In the genomic region with DNA sequence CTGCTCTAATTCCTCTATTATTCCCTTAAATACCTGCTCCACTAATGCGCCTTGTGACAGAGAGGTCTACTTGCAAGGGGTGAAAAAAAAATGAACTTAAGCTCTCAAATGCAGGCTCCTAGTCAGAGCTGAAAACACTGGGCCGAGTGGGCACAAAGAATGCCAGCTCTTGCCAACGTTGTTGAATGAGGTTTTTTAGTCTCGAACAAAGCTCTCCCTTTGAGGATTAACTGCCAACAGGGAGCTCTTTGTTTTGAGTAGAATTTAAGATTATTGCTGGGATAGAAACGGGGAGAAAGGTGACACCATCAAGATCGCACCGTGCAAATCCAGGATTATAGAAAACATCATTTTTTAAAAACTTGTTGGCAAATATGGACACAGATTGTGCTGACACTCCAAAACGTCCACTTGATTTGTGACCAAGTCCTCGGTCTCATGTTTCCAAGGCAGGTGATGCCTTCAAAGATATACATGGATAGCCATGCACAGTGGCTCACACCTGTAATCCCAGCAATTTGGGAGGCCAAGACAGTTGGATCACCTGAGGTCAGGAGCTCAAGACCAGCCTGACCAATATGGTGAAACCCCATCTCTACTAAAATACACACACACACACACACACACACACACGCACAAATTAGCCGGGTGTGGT, we compare ENCODE assay signal across 26 cellular contexts.
DNase-seq lines count a peak whose midpoint lies in the region; ATAC-seq, FAIRE-seq and TF ChIP-seq lines count a peak whose summit lies in the region.
"Had no signal": no experiment of that assay in that cellular context is flagged by ENCODE, and none has a peak within 500 bp of the region (broad histone marks: within the 10 kb centered on the region; RNA-seq: fewer than 3 reads in every experiment).

No MANE protein-coding gene starts in this region.

- H3K4me1 ChIP-seq in GM23248 (ENCODE audit: insufficient read depth): no peaks in the 10 kb centered on the region
- H3K4me1 ChIP-seq: BLaER1, lower lobe of right lung had no signal

- no peak overlapping the region for H3K9ac ChIP-seq in GM23248
- H3K9ac ChIP-seq: BLaER1 had no signal

- no peaks in the 10 kb centered on the region for H4K20me1 ChIP-seq in GM23248 (ENCODE audit: insufficient read depth)
- H4K20me1 ChIP-seq: BLaER1 had no signal

- no peaks in the 10 kb centered on the region for H3K9me2 ChIP-seq in GM23248 (ENCODE audit: insufficient read depth)

- H2AFZ ChIP-seq in GM23248: no peak overlapping the region

- ATAC-seq in GM18517 (IDR thresholded peaks at IDR 0.05; ENCODE audit: unreplicated experiment): no peak
- ATAC-seq: lower lobe of right lung; stimulated activated naive CD8-positive, alpha-beta T cell treated with anti-CD3 and anti-CD28 coated beads, Interleukin-15, Interleukin-2, amounts not matched to agents 100 U/mL and 50 U/mL, for 24 hours had no signal

- H3K4me3 ChIP-seq in dorsolateral prefrontal cortex (peak overlapping the region in 10 of 59 donors; percentile 3 to 25 (median 16)), GM23248 (no peak overlapping the region)
- H3K4me3 ChIP-seq: BLaER1, cardiac muscle cell, lower lobe of right lung, SJCRH30 had no signal

- no peak for DNase-seq in HTR-8/SVneo (ENCODE audit: insufficient read length, low spot score)
- DNase-seq in dorsolateral prefrontal cortex: peak in 8 of 10 donors; percentile 46 to 86 (median 76)
- DNase-seq in middle frontal gyrus (ENCODE audit: extremely low spot score, low spot score): peak; percentile 82
- DNase-seq in superior temporal gyrus (ENCODE audit: extremely low spot score): peak; percentile 98
- DNase-seq in cerebellum (ENCODE audit: low spot score): no peak
- DNase-seq in GM23248: no peak
- DNase-seq in CD1c-positive myeloid dendritic cell (ENCODE audit: extremely low spot score): no peak
- DNase-seq: activated CD4-positive, alpha-beta T cell treated with anti-CD3 and anti-CD28 coated beads, Interleukin-2, amount 10 ng/mL, durations not matched to agents 7 days and 5 days; activated naive CD4-positive, alpha-beta T cell; activated T-cell treated with anti-CD3 and anti-CD28 coated beads, Interleukin-2, amount 50 U/mL, for 48 hours; Caco-2; dermis blood vessel endothelial cell; GF-D8; HCEC 1CT; KG1; NCI-H1436; NCI-H2081 treated with DMSO at 0.1 percent for 48 hours; NCI-H774; stimulated activated naive CD8-positive, alpha-beta T cell treated with anti-CD3 and anti-CD28 coated beads, Interleukin-15, Interleukin-2, amounts not matched to agents 100 U/mL and 50 U/mL, for 24 hours; trophoblast cell had no signal

- H3K79me2 ChIP-seq in GM23248 (ENCODE audit: insufficient read depth): no peaks in the 10 kb centered on the region

- no peaks in the 10 kb centered on the region for H3K36me3 ChIP-seq in GM23248 (ENCODE audit: low read depth)
- H3K36me3 ChIP-seq: BLaER1, cardiac muscle cell, lower lobe of right lung, SJCRH30 had no signal

- no peak overlapping the region for H3K4me2 ChIP-seq in GM23248 (ENCODE audit: unreplicated experiment)
- H3K4me2 ChIP-seq: BLaER1 had no signal

- intact Hi-C loops in dorsolateral prefrontal cortex (cut with DNase I): no loop called here

- no peaks in the 10 kb centered on the region for H3K9me3 ChIP-seq in GM23248 (ENCODE audit: low read depth)
- H3K9me3 ChIP-seq: BLaER1, Caco-2, lower lobe of right lung had no signal

- WGBS in GM23248 (ENCODE audit: low coverage in 1 of 2, low lambda C conversion rate in 2 of 2, missing lambda C conversion rate in 2 of 2), 2 experiments: 42 to 47% methylated on average over 11 of the region's 11 CpGs

- in situ Hi-C loops in GM23248 (cut with MboI): no loop called here

- H3K27me3 ChIP-seq in dorsolateral prefrontal cortex: peaks cover 0 to 6% (median 0%) of the 10 kb centered on the region in 45 donors
- peaks cover 58% of the 10 kb centered on the region for H3K27me3 ChIP-seq in GM23248 (replicated peaks; ENCODE audit: insufficient read depth)
- H3K27me3 ChIP-seq: BLaER1, cardiac muscle cell, SJCRH30 had no signal

- FAIRE-seq in HTR-8/SVneo (lab: Jason Lieb, UNC): peak; percentile 13
- FAIRE-seq: RCC 7860 had no signal

- peak in 8 of 56 donors; percentile 2 to 41 (median 22) for TF ChIP-seq CTCF in dorsolateral prefrontal cortex (IDR thresholded peaks at IDR 0.05 in 54 of 56, conservative IDR thresholded peaks at IDR 0.05 in 2 of 56; ENCODE audit: low read depth in 1 of 56, partially characterized antibody in 56 of 56)

- no peaks in the 10 kb centered on the region for H3F3A ChIP-seq in GM23248 (ENCODE audit: insufficient read depth)

- peak overlapping the region; percentile 60 to 100 (median 97) for H3K27ac ChIP-seq in dorsolateral prefrontal cortex
- no peak overlapping the region for H3K27ac ChIP-seq in GM23248
- H3K27ac ChIP-seq: BLaER1, cardiac muscle cell, lower lobe of right lung, SJCRH30 had no signal

Comparison
In these comparisons a context has a peak if more than half of its experiments do, and no peak if none do; other contexts are left out.
1. DNase-seq: peak in dorsolateral prefrontal cortex (8 of 10), middle frontal gyrus (single experiment) and superior temporal gyrus (single experiment); none in HTR-8/SVneo (single experiment), cerebellum (single experiment), GM23248 (single experiment) and CD1c-positive myeloid dendritic cell (single experiment).